ENCODE assay signal across 12 cellular contexts in the genomic region with DNA sequence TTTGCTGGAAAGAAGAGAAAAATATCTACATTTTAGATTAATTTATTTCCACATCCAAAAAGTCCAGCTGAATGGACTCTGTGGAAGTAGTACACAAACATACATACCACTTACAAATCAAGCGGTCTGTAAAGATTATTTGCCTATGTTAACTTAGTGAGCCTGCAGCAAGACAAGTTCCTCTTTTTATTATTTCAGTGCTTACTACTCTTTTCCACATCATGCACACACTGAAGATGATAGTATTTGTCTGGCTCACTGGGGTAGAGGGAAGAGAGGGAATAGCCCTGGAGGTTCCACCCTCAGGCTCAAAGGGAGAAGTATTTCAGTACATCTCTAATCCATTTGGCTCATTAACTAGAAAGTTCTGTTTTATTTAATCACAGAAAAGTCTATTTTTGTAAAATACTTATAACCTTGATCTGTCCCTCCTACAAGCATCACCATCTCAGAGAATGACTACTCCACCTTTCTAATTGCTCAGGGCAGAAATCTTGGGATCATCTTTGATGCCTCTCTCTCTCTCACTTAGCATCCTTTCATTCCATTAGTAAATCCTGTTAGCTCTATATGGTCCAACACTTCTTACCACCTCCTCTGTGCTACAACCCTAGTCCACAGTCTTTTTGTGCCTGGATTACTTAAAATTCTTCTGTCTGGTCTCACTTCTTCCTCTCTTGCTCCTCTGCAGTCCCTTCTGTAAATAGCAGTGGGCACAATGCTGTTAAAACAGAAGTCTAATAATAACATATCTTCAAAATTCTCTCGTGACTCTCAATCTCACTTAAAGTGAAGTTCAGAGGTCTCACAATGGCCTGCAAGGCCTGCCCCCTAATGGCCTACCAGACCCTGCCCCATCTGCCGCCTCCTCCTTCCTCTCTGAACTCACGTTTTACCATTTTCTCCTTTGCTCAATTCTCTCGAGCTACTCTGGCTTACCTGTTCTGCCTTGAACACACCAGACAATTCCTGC.
DNase-seq lines count a peak whose midpoint lies in the region; ATAC-seq, FAIRE-seq and TF ChIP-seq lines count a peak whose summit lies in the region.
"Had no signal": no experiment of that assay in that cellular context is flagged by ENCODE, and none has a peak within 500 bp of the region (broad histone marks: within the 10 kb centered on the region; RNA-seq: fewer than 3 reads in every experiment).

No MANE protein-coding gene starts in this region.

- no peaks in the 10 kb centered on the region for H3K27me3 Mint-ChIP-seq in Caco-2 (ENCODE audit: insufficient read depth, unreplicated experiment)
- H3K27me3 Mint-ChIP-seq: natural killer cell treated with Interleukin-12 subunit alpha and Interleukin-12 subunit beta and Interleukin-15 and Interleukin-18, amount 100 ng/mL, for 72 hours had no signal

- TF ChIP-seq CTCF in Caco-2 (IDR thresholded peaks at IDR 0.05; ENCODE audit: insufficient read depth in 1 of 2, low read depth in 1 of 2, low read length in 1 of 2, severe bottlenecking in 1 of 2, unreplicated experiment in 1 of 2): no peak

- no peaks in the 10 kb centered on the region for H3K36me3 Mint-ChIP-seq in Caco-2 (ENCODE audit: insufficient read depth, unreplicated experiment)

- CTCF ChIA-PET in Caco-2 (lab: Charles Lee): interaction anchor here (1.6 kb wide), 1 partner anchor 65 kb away, joined by 7 read pairs; the partner anchor contains the start of gene CCDC6

- H3K9me3 ChIP-seq in Caco-2: peaks cover 16% of the 10 kb centered on the region

- TF ChIP-seq POLR2A in GM12892 (IDR thresholded peaks at IDR 0.05; ENCODE audit: low read depth, low read length): no peak

- DNase-seq in H7: peak; percentile 54
- peak; percentile 32 for DNase-seq in mesendoderm
- no peak for DNase-seq in hippocampal formation (lab: John Stamatoyannopoulos, UW)
- no peak for DNase-seq in Caco-2
- no peak for DNase-seq in RCC 7860 (ENCODE audit: low spot score)
- DNase-seq in GM12892 (ENCODE audit: insufficient read length): no peak
- DNase-seq: brain microvascular endothelial cell; NK-92 treated with Interleukin-12 subunit alpha and Interleukin-12 subunit beta, amount 100 ng/mL, for 24 hours had no signal

- POLR2A ChIA-PET in Caco-2 (lab: Charles Lee): no interaction called here

- H3K4me1 Mint-ChIP-seq in Caco-2 (ENCODE audit: low read depth, unreplicated experiment): peaks cover 38% of the 10 kb centered on the region

- peak; percentile 65 for ATAC-seq in GM18870 (IDR thresholded peaks at IDR 0.05; ENCODE audit: unreplicated experiment)
- ATAC-seq in HG03558 (IDR thresholded peaks at IDR 0.05; ENCODE audit: extremely low read depth, unreplicated experiment): peak; percentile 50
- ATAC-seq: natural killer cell treated with Interleukin-12 subunit alpha and Interleukin-12 subunit beta and Interleukin-15 and Interleukin-18, amount 100 ng/mL, for 72 hours had no signal

- H3K56ac ChIP-seq in mesendoderm (ENCODE audit: low read length): peak overlapping the region; percentile 22

- H3K27me3 ChIP-seq in H7 (ENCODE audit: control insufficient read depth, insufficient read depth, low read length): no peaks in the 10 kb centered on the region
- H3K27me3 ChIP-seq in mesendoderm (ENCODE audit: insufficient read depth, low read length, poor library complexity): no peaks in the 10 kb centered on the region
- H3K27me3 ChIP-seq in Caco-2 (replicated peaks; ENCODE audit: control insufficient read depth, insufficient read depth, low read length): no peaks in the 10 kb centered on the region
- H3K27me3 ChIP-seq: brain microvascular endothelial cell had no signal

- no peak overlapping the region for H3K4ac ChIP-seq in mesendoderm (ENCODE audit: low read depth, low read length)

- peaks cover 20% of the 10 kb centered on the region for H3K9me3 Mint-ChIP-seq in Caco-2 (ENCODE audit: unreplicated experiment)
- H3K9me3 Mint-ChIP-seq: natural killer cell treated with Interleukin-12 subunit alpha and Interleukin-12 subunit beta and Interleukin-15 and Interleukin-18, amount 100 ng/mL, for 72 hours had no signal

- H3K36me3 ChIP-seq in H7 (replicated peaks; ENCODE audit: control insufficient read depth, insufficient read depth, low read length) (no peaks in the 10 kb centered on the region), mesendoderm (ENCODE audit: control insufficient read depth, insufficient read depth, low read length) (no peaks in the 10 kb centered on the region), Caco-2 (ENCODE audit: control insufficient read depth, insufficient read depth, low read length) (no peaks in the 10 kb centered on the region)
- H3K36me3 ChIP-seq: brain microvascular endothelial cell had no signal

- H4K8ac ChIP-seq in mesendoderm (ENCODE audit: low read depth, low read length): no peak overlapping the region

- BruUV-seq in Caco-2 (replicated peaks; lab: Mats Ljungman, UMichigan): no TSS peak

- H3K18ac ChIP-seq in mesendoderm (ENCODE audit: low read length): no peak overlapping the region

- no peak overlapping the region for H3K4me3 Mint-ChIP-seq in Caco-2 (ENCODE audit: unreplicated experiment)
- H3K4me3 Mint-ChIP-seq: natural killer cell treated with Interleukin-12 subunit alpha and Interleukin-12 subunit beta and Interleukin-15 and Interleukin-18, amount 100 ng/mL, for 72 hours had no signal

- H3K4me3 ChIP-seq in H7 (ENCODE audit: insufficient read depth, low read depth, low read length): no peak overlapping the region
- no peak overlapping the region for H3K4me3 ChIP-seq in mesendoderm (ENCODE audit: low read length)
- no peak overlapping the region for H3K4me3 ChIP-seq in Caco-2 (ENCODE audit: low read depth, low read length)

- H2BK5ac ChIP-seq in mesendoderm (ENCODE audit: low read length): no peak overlapping the region

- intact Hi-C loops in Caco-2 (cut with micrococcal nuclease; ENCODE audit: unreplicated experiment): no loop called here

- no peak for FAIRE-seq in RCC 7860 (lab: Jason Lieb, UNC)
- FAIRE-seq in GM12892 (lab: Jason Lieb, UNC): no peak
- FAIRE-seq: frontal cortex had no signal

- no peak overlapping the region for H3K23ac ChIP-seq in mesendoderm (ENCODE audit: low read length)

- no peak overlapping the region for H3K27ac ChIP-seq in mesendoderm (ENCODE audit: low read depth, low read length)
- H3K27ac ChIP-seq: brain microvascular endothelial cell had no signal

- no peaks in the 10 kb centered on the region for H3K79me1 ChIP-seq in mesendoderm (ENCODE audit: low read length)

- H3K4me2 ChIP-seq in mesendoderm (ENCODE audit: low read length): no peak overlapping the region

- H2BK15ac ChIP-seq in mesendoderm (replicated peaks; ENCODE audit: low read depth): no peak overlapping the region

- H3K9ac ChIP-seq in mesendoderm (ENCODE audit: low read length): no peak overlapping the region

- no peak overlapping the region for H3K27ac Mint-ChIP-seq in Caco-2 (ENCODE audit: unreplicated experiment)
- H3K27ac Mint-ChIP-seq: natural killer cell treated with Interleukin-12 subunit alpha and Interleukin-12 subunit beta and Interleukin-15 and Interleukin-18, amount 100 ng/mL, for 72 hours had no signal

- H3K79me2 ChIP-seq in mesendoderm (ENCODE audit: control insufficient read depth, insufficient read depth, low read length): no peaks in the 10 kb centered on the region

- WGBS in mesendoderm (ENCODE audit: extremely low coverage, insufficient coverage, low lambda C conversion rate): no CpG with 5 or more reads among the region's 5 CpGs

- H2AK5ac ChIP-seq in mesendoderm (ENCODE audit: low read length): no peak overlapping the region

- no peak overlapping the region for H2BK120ac ChIP-seq in mesendoderm (ENCODE audit: low read depth, low read length)

- H3K4me1 ChIP-seq in mesendoderm (ENCODE audit: control insufficient read depth, low read depth, low read length) (peaks cover 3% of the 10 kb centered on the region), Caco-2 (peaks cover 52% of the 10 kb centered on the region)

- no peak overlapping the region for H4K5ac ChIP-seq in mesendoderm (ENCODE audit: low read length)

Comparison
In these comparisons a context has a peak if more than half of its experiments do, and no peak if none do; other contexts are left out.
1. DNase-seq: peak in H7 (single experiment) and mesendoderm (single experiment); none in hippocampal formation (0 of 2), Caco-2 (0 of 2), RCC 7860 (single experiment) and GM12892 (single experiment).